Comparison of ENCODE assay signal across 8 cellular contexts in the genomic region with DNA sequence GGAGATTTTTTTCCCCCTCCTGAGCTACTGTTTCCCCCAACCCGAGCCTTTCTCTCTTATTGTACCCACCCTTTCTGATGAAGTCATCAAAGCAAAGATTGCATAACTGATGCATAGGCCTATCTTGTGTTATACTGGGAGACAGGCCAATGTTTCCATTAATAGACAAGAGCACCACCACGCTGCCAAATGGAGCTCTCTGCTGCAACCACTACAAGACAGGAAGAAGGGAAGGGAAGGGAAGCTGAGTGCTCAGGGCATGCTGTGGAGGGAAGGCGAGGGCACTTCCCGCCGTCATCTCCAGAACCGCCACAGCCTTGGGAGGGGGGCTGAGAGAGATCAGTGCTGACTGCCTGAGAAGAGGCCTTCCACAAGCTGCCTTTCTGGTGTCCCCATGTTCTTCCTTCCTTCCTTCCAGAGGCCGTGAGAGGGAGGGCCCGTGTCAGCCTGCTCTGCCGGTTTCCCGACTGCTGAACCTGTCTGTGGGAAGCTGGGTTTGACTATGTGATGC.
A peak's percentile ranks its signal among the peaks of the same experiment; 100 is the strongest.
DNase-seq lines count a peak whose midpoint lies in the region; TF ChIP-seq lines count a peak whose summit lies in the region.

No MANE protein-coding gene starts in this region.

- intact Hi-C loops in ascending aorta (cut with DNase I), result loop anchor here (5.0 kb wide), 2 partner anchors 497 to 1392 kb away; partner anchors contain the start of gene RNF150

- H3K4me1 ChIP-seq in BLaER1 treated with 17β-estradiol and CSF1 and Interleukin-3, amounts not matched to agents 10 nM and 100 nM, result peaks cover 31 to 91% (median 55%) of the 10 kb centered on the region in 10 experiments
- peaks cover 0 to 19% of the 10 kb centered on the region in 2 donors for H3K4me1 ChIP-seq in ascending aorta

- H3K9me3 ChIP-seq in BLaER1 treated with 17β-estradiol and CSF1 and Interleukin-3, amounts not matched to agents 10 nM and 100 nM (replicated peaks in 1 of 11), result no peaks in the 10 kb centered on the region
- H3K9me3 ChIP-seq in ascending aorta, result no peaks in the 10 kb centered on the region

- H3K27ac ChIP-seq in BLaER1 treated with 17β-estradiol and CSF1 and Interleukin-3, amounts not matched to agents 10 nM and 100 nM, result peak overlapping the region; percentile 21 to 73 (median 63); a peak in 21 of 22 replicates
- peak overlapping the region; percentile 71 to 77 for H3K27ac ChIP-seq in ascending aorta

- no peaks in the 10 kb centered on the region for H4K20me1 ChIP-seq in BLaER1 treated with 17β-estradiol and CSF1 and Interleukin-3, amounts not matched to agents 10 nM and 100 nM

- DNase-seq in NCI-H1436 treated with DMSO at 0.1 percent for 48 hours (lab: John Stamatoyannopoulos, UW), result peak; percentile 68
- peak in 1 of 2 donors; percentile 83 for DNase-seq in ascending aorta (ENCODE audit: low spot score in 2 of 2)
- DNase-seq in hippocampal formation (lab: John Stamatoyannopoulos, UW), result peak; percentile 69 to 84
- peak; percentile 57 for DNase-seq in smooth muscle cell of the brain vasculature (ENCODE audit: low read depth, low spot score)
- no peak for DNase-seq in GM13977 (ENCODE audit: low spot score)
- DNase-seq in NCI-H146 (lab: John Stamatoyannopoulos, UW), result no peak
- DNase-seq in DMS114 treated with DMSO at 0.1 percent for 48 hours (lab: John Stamatoyannopoulos, UW; ENCODE audit: unreplicated experiment), result no peak

- no peaks in the 10 kb centered on the region for H3K27me3 ChIP-seq in BLaER1 treated with 17β-estradiol and CSF1 and Interleukin-3, amounts not matched to agents 10 nM and 100 nM
- H3K27me3 ChIP-seq in ascending aorta, result no peaks in the 10 kb centered on the region

- H3K36me3 ChIP-seq in BLaER1 treated with 17β-estradiol and CSF1 and Interleukin-3, amounts not matched to agents 10 nM and 100 nM, result peaks cover 0 to 6% (median 0%) of the 10 kb centered on the region in 11 experiments; a peak in 1 of 22 replicates
- H3K36me3 ChIP-seq in ascending aorta, result no peaks in the 10 kb centered on the region

- in situ Hi-C loops in GM13977 (cut with MboI; ENCODE audit: low pct_unique_long_range_greater_than_20kb, low sequenced_read_pairs, unreplicated experiment), result no loop called here

- TF ChIP-seq CTCF in ascending aorta (IDR thresholded peaks at IDR 0.05), result peak in 2 of 3 experiments; percentile 4 to 17
- TF ChIP-seq CTCF in GM13977 (IDR thresholded peaks at IDR 0.05; ENCODE audit: extremely low read depth, insufficient read depth, missing control alignments), result no peak

- 0 out of 20 replicates have a peak overlapping the region, but pooled peaks of 1 of the 10 experiments have one; percentile 9 for H3K4me3 ChIP-seq in BLaER1 treated with 17β-estradiol and CSF1 and Interleukin-3, amounts not matched to agents 10 nM and 100 nM
- peak overlapping the region in 1 of 2 donors; percentile 19 for H3K4me3 ChIP-seq in ascending aorta

- H3K4me2 ChIP-seq in BLaER1 treated with 17β-estradiol and CSF1 and Interleukin-3, amounts not matched to agents 10 nM and 100 nM, result peak overlapping the region; percentile 57 to 87 (median 75)

- peak overlapping the region in 8 of 11 experiments; percentile 0 to 43 (median 31); a peak in 9 of 22 replicates for H3K9ac ChIP-seq in BLaER1 treated with 17β-estradiol and CSF1 and Interleukin-3, amounts not matched to agents 10 nM and 100 nM

Comparison
In these comparisons a context has a peak if more than half of its experiments do, and no peak if none do; other contexts are left out.
1. DNase-seq: peak in NCI-H1436 treated with DMSO at 0.1 percent for 48 hours (single experiment), hippocampal formation (2 of 2) and smooth muscle cell of the brain vasculature (single experiment); none in GM13977 (single experiment), NCI-H146 (single experiment) and DMS114 treated with DMSO at 0.1 percent for 48 hours (single experiment).